In the genomic region with DNA sequence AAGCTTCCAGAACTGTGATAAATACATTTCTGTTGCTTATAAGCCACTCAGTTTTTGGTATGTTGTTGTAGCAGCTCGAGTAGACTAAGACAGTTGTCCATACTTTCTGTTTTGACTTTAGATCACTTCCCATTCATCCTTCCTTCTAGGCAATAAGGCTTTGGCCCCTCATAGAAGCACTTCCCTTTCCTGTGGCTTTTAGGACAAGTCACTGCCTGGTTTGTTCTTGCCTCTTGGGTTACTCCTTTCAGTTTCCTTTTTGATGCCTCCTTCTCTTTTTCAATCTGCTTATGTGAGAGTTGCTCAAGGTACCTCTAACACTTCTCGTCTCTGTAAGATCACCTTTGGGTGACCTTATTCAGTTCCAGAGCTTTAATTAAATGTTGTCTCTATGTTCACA, we compare ENCODE assay signal across 1 cellular context.
TF ChIP-seq lines count a peak whose summit lies in the region.

No MANE protein-coding gene starts in this region.

TF ChIP-seq in WTC11, 78 proteins besides CTCF, POLR2A, EP300 and RAD21 (continued from another document):
- TF ChIP-seq, protein P1, sequence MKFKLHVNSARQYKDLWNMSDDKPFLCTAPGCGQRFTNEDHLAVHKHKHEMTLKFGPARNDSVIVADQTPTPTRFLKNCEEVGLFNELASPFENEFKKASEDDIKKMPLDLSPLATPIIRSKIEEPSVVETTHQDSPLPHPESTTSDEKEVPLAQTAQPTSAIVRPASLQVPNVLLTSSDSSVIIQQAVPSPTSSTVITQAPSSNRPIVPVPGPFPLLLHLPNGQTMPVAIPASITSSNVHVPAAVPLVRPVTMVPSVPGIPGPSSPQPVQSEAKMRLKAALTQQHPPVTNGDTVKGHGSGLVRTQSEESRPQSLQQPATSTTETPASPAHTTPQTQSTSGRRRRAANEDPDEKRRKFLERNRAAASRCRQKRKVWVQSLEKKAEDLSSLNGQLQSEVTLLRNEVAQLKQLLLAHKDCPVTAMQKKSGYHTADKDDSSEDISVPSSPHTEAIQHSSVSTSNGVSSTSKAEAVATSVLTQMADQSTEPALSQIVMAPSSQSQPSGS (CRISPR knock-in tag; IDR thresholded peaks at IDR 0.05; ENCODE audit: borderline replicate concordance, low read depth) = no peak
